In the genomic region with DNA sequence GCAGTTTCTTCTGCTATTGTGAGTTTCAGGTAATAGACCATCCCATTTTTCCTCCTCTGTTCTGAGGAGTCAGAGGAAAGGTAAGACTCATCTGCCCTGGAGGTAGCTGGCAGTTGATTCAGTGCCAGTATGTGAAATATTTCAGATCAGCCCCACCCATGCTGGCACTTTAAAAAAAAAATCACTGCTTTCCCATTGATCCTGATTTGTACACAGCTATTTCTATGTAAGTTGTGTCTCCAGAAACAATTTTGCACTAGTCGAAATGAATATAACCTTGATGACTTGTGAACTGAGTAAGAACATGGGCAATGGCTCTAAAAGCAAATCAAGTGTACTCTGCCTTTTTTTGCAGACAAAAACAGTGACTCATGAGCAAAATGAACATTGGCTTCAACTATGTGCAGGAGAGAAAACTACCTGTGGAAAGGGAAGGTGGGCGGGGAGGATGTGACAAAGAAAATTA, we compare ENCODE assay signal across 17 cellular contexts.
DNase-seq lines count a peak whose midpoint lies in the region; ATAC-seq and TF ChIP-seq lines count a peak whose summit lies in the region.
"Had no signal": no experiment of that assay in that cellular context is flagged by ENCODE, and none has a peak within 500 bp of the region (broad histone marks: within the 10 kb centered on the region; RNA-seq: fewer than 3 reads in every experiment).

No MANE protein-coding gene starts in this region.

- no peaks in the 10 kb centered on the region for H3K79me2 ChIP-seq in smooth muscle cell (ENCODE audit: low read depth)

- no TSS peak for BruUV-seq in Calu3 (replicated peaks; lab: Mats Ljungman, UMichigan)

- intact Hi-C loops in Calu3 (cut with micrococcal nuclease; ENCODE audit: unreplicated experiment) (no loop called here), esophagus muscularis mucosa (cut with DNase I) (no loop called here)

- WGBS in esophagus muscularis mucosa = 87% methylated on average over 2 of the region's 2 CpGs
- WGBS in smooth muscle cell (ENCODE audit: low lambda C conversion rate) = 83% methylated on average over 2 of the region's 2 CpGs

- H3K36me3 Mint-ChIP-seq in Calu3 (ENCODE audit: insufficient read depth, unreplicated experiment) = peaks cover 18% of the 10 kb centered on the region

- peaks cover 9% of the 10 kb centered on the region for H3F3A ChIP-seq in smooth muscle cell (ENCODE audit: low read depth)

- no peaks in the 10 kb centered on the region for H3K27me3 ChIP-seq in esophagus muscularis mucosa
- no peaks in the 10 kb centered on the region for H3K27me3 ChIP-seq in smooth muscle cell (ENCODE audit: low read depth)

- ATAC-seq in HG03097 (IDR thresholded peaks at IDR 0.05; ENCODE audit: low FRiP score, unreplicated experiment) = no peak
- no peak for ATAC-seq in HG03439 (IDR thresholded peaks at IDR 0.05; ENCODE audit: unreplicated experiment)
- ATAC-seq: Panc1, Right ventricle myocardium inferior had no signal

- peak overlapping the region; percentile 93 for H3K27ac Mint-ChIP-seq in Calu3 (ENCODE audit: unreplicated experiment)
- H3K27ac Mint-ChIP-seq: CD4-positive, alpha-beta T cell had no signal

- POLR2A ChIA-PET in RWPE1 (lab: Yijun Ruan, JAX; ENCODE audit: low non-redundant PET) = no interaction called here

- TF ChIP-seq EP300 in esophagus muscularis mucosa (IDR thresholded peaks at IDR 0.05) = no peak

- H3K27me3 Mint-ChIP-seq in Calu3 (ENCODE audit: unreplicated experiment) = no peaks in the 10 kb centered on the region
- H3K27me3 Mint-ChIP-seq: CD4-positive, alpha-beta T cell had no signal

- DNase-seq in Calu3 (peak; percentile 36), RWPE1 (ENCODE audit: low spot score) (peak; percentile 87), esophagus muscularis mucosa (ENCODE audit: extremely low spot score) (peak; percentile 34), smooth muscle cell (lab: John Stamatoyannopoulos, UW; ENCODE audit: unreplicated experiment) (no peak), activated gamma-delta T cell treated with Interleukin-2 at 50 U/mL for 16 hours (no peak)
- DNase-seq: CD4-positive, alpha-beta T cell; DMS53; GOT3; KG1; NCI-H1048; NCI-H1436; NCI-H1930; NCI-H526 had no signal

- H3K4me3 ChIP-seq in esophagus muscularis mucosa (no peak overlapping the region), smooth muscle cell (no peak overlapping the region)

- TF ChIP-seq CTCF in Calu3 (IDR thresholded peaks at IDR 0.05; ENCODE audit: unreplicated experiment) (no peak), RWPE1 (conservative IDR thresholded peaks at IDR 0.05; ENCODE audit: low read depth) (no peak), esophagus muscularis mucosa (IDR thresholded peaks at IDR 0.05) (no peak), smooth muscle cell (IDR thresholded peaks at IDR 0.05; ENCODE audit: borderline replicate concordance, insufficient read depth, poor library complexity, severe bottlenecking) (no peak)

- H3K9me3 Mint-ChIP-seq in Calu3 (ENCODE audit: low read depth, unreplicated experiment) = no peaks in the 10 kb centered on the region

- peak overlapping the region; percentile 49 for H3K4me3 Mint-ChIP-seq in Calu3 (ENCODE audit: low read depth, unreplicated experiment)
- H3K4me3 Mint-ChIP-seq: CD4-positive, alpha-beta T cell had no signal

- H3K4me1 ChIP-seq in esophagus muscularis mucosa (no peaks in the 10 kb centered on the region), smooth muscle cell (ENCODE audit: low read depth) (peaks cover 12% of the 10 kb centered on the region)

- CTCF ChIA-PET in Calu3 (lab: Charles Lee) = interaction anchor here (0.6 kb wide), 2 partner anchors 51 to 513 kb away, joined by 3 read pairs; no protein-coding TSS in a partner anchor
- CTCF ChIA-PET in RWPE1 (lab: Yijun Ruan, JAX) = no interaction called here

- H3K4me1 Mint-ChIP-seq in Calu3 (ENCODE audit: low read depth, unreplicated experiment) = peaks cover 37% of the 10 kb centered on the region

- H3K9me3 ChIP-seq in esophagus muscularis mucosa = peaks cover 0 to 3% (median 0%) of the 10 kb centered on the region in 4 donors
- H3K9me3 ChIP-seq in smooth muscle cell (replicated peaks; ENCODE audit: low read depth) = no peaks in the 10 kb centered on the region

- H2AFZ ChIP-seq in smooth muscle cell (ENCODE audit: low read depth) = no peak overlapping the region

- H3K36me3 ChIP-seq in esophagus muscularis mucosa (no peaks in the 10 kb centered on the region), smooth muscle cell (ENCODE audit: low read depth) (no peaks in the 10 kb centered on the region)

- H3K27ac ChIP-seq in RWPE1 (no peak overlapping the region), esophagus muscularis mucosa (replicated peaks in 1 of 4) (no peak overlapping the region), smooth muscle cell (ENCODE audit: low read depth) (peak overlapping the region; percentile 78)

- peak overlapping the region; percentile 11 for H3K9ac ChIP-seq in smooth muscle cell (ENCODE audit: low read depth)

- TF ChIP-seq POLR2A in esophagus muscularis mucosa (IDR thresholded peaks at IDR 0.05; ENCODE audit: low read depth) = no peak

- H4K20me1 ChIP-seq in smooth muscle cell (ENCODE audit: low read depth) = no peaks in the 10 kb centered on the region

- peak overlapping the region; percentile 31 for H3K4me2 ChIP-seq in smooth muscle cell

Comparison
In these comparisons a context has a peak if more than half of its experiments do, and no peak if none do; other contexts are left out.
1. DNase-seq: peak in Calu3 (single experiment), RWPE1 (single experiment) and esophagus muscularis mucosa (single experiment); none in smooth muscle cell (single experiment) and activated gamma-delta T cell treated with Interleukin-2 at 50 U/mL for 16 hours (single experiment).